15 cellular contexts compared by ENCODE assay signal in genomic region chr5:138276402-138277054, GRCh38. TPM values are rescaled to one million over a fixed set of nuclear protein-coding genes. Genes with fewer than 3 reads are reported as not detected.
DNase-seq lines count a peak whose midpoint lies in the region; ATAC-seq and TF ChIP-seq lines count a peak whose summit lies in the region.
"Had no signal": no experiment of that assay in that cellular context is flagged by ENCODE, and none has a peak within 500 bp of the region (broad histone marks: within the 10 kb centered on the region; RNA-seq: fewer than 3 reads in every experiment).

No MANE protein-coding gene starts in this region.

- intact Hi-C loops in activated CD8-positive, alpha-beta T cell treated with anti-CD3 and anti-CD28 coated beads for 36 hours (cut with micrococcal nuclease), result no loop called here
- intact Hi-C loops in prostate gland (cut with DNase I), result no loop called here

- H2AK5ac ChIP-seq in mesenchymal stem cell (ENCODE audit: low read length, severe bottlenecking), result no peak overlapping the region

- H3K36me3 Mint-ChIP-seq in activated CD8-positive, alpha-beta T cell treated with anti-CD3 and anti-CD28 coated beads for 36 hours (ENCODE audit: low read depth), result no peaks in the 10 kb centered on the region
- H3K36me3 Mint-ChIP-seq in activated CD8-positive, alpha-beta T cell treated with anti-CD3 and anti-CD28 coated beads, Interleukin-2, amount 10 ng/mL, durations not matched to agents 7 days and 5 days (ENCODE audit: low read depth), result no peaks in the 10 kb centered on the region
- no peaks in the 10 kb centered on the region for H3K36me3 Mint-ChIP-seq in T-cell
- H3K36me3 Mint-ChIP-seq: memory B cell had no signal

- H3K4me2 ChIP-seq in mesenchymal stem cell (ENCODE audit: low read length, poor library complexity, severe bottlenecking), result no peak overlapping the region

- POLR2A ChIA-PET in activated CD8-positive, alpha-beta T cell treated with anti-CD3 and anti-CD28 coated beads for 36 hours (lab: Charles Lee), result interaction anchor here (0.5 to 1.4 kb wide), 2 partner anchors 11 to 228 kb away, joined by 3 read pairs; no protein-coding TSS in a partner anchor
- POLR2A ChIA-PET in activated CD8-positive, alpha-beta T cell treated with anti-CD3 and anti-CD28 coated beads, Interleukin-2, amount 10 ng/mL, durations not matched to agents 7 days and 5 days (lab: Charles Lee), result no interaction called here
- POLR2A ChIA-PET in T-cell (lab: Charles Lee), result interaction anchor here in 1 of 2 donors (0.6 kb wide), 1 partner anchor 150 kb away, joined by 8 read pairs; no protein-coding TSS in a partner anchor

- H3K4me1 ChIP-seq in prostate gland (replicated peaks) (no peaks in the 10 kb centered on the region), mesenchymal stem cell (ENCODE audit: control insufficient read depth, insufficient read depth, low read depth, low read length) (peaks cover 7% of the 10 kb centered on the region)

- H3K27ac Mint-ChIP-seq in activated CD8-positive, alpha-beta T cell treated with anti-CD3 and anti-CD28 coated beads for 36 hours, result no peak overlapping the region
- H3K27ac Mint-ChIP-seq in activated CD8-positive, alpha-beta T cell treated with anti-CD3 and anti-CD28 coated beads, Interleukin-2, amount 10 ng/mL, durations not matched to agents 7 days and 5 days, result no peak overlapping the region
- no peak overlapping the region for H3K27ac Mint-ChIP-seq in T-cell
- H3K27ac Mint-ChIP-seq: activated T-helper 2 cell treated with anti-CD3 and anti-CD28 coated beads, Interferon-gamma antibody, Interleukin-2, Interleukin-4, amounts not matched to agents 10 μg/mL and 5 μg/mL and 100 μg/mL, durations not matched to agents 14 hours and 24 hours and 36 hours; memory B cell had no signal

- DNase-seq in activated CD8-positive, alpha-beta T cell treated with anti-CD3 and anti-CD28 coated beads for 36 hours, result no peak
- no peak for DNase-seq in activated CD8-positive, alpha-beta T cell treated with anti-CD3 and anti-CD28 coated beads, Interleukin-2, amount 10 ng/mL, durations not matched to agents 7 days and 5 days
- peak; percentile 41 for DNase-seq in NCI-H1417 treated with DMSO at 0.1 percent for 48 hours (lab: John Stamatoyannopoulos, UW)
- peak; percentile 17 for DNase-seq in SK-N-DZ (ENCODE audit: low spot score)
- DNase-seq in prostate gland (ENCODE audit: low spot score), result peak; percentile 37
- no peak for DNase-seq in mesenchymal stem cell
- DNase-seq in T-cell, result no peak
- DNase-seq: activated CD4-positive, alpha-beta T cell treated with anti-CD3 and anti-CD28 coated beads, Interleukin-2, amount 50 U/mL, for 1 hour; heart right ventricle; MM.1S; posterior cingulate gyrus had no signal

- peaks cover 23% of the 10 kb centered on the region for H3K27me3 Mint-ChIP-seq in activated CD8-positive, alpha-beta T cell treated with anti-CD3 and anti-CD28 coated beads for 36 hours
- H3K27me3 Mint-ChIP-seq in activated CD8-positive, alpha-beta T cell treated with anti-CD3 and anti-CD28 coated beads, Interleukin-2, amount 10 ng/mL, durations not matched to agents 7 days and 5 days (ENCODE audit: low read depth), result peaks cover 26% of the 10 kb centered on the region
- H3K27me3 Mint-ChIP-seq in T-cell, result peaks cover 17 to 28% of the 10 kb centered on the region in 2 donors

- H3K18ac ChIP-seq in mesenchymal stem cell (ENCODE audit: low read depth in 1 of 2, low read length in 2 of 2), result no peak overlapping the region

- H3K27ac ChIP-seq in prostate gland, result no peak overlapping the region
- no peak overlapping the region for H3K27ac ChIP-seq in mesenchymal stem cell (ENCODE audit: low read length, poor library complexity, severe bottlenecking)
- H3K27ac ChIP-seq: heart right ventricle had no signal

- ATAC-seq in activated CD8-positive, alpha-beta T cell treated with anti-CD3 and anti-CD28 coated beads for 36 hours, result peak; percentile 32
- no peak for ATAC-seq in activated CD8-positive, alpha-beta T cell treated with anti-CD3 and anti-CD28 coated beads, Interleukin-2, amount 10 ng/mL, durations not matched to agents 7 days and 5 days
- no peak for ATAC-seq in GM18907 (IDR thresholded peaks at IDR 0.05; ENCODE audit: unreplicated experiment)
- ATAC-seq in T-cell (replicated peaks in 1 of 4), result no peak

- H2BK120ac ChIP-seq in mesenchymal stem cell (ENCODE audit: low read depth, low read length), result no peak overlapping the region

- H3K4me3 Mint-ChIP-seq in activated CD8-positive, alpha-beta T cell treated with anti-CD3 and anti-CD28 coated beads for 36 hours, result no peak overlapping the region
- H3K4me3 Mint-ChIP-seq in activated CD8-positive, alpha-beta T cell treated with anti-CD3 and anti-CD28 coated beads, Interleukin-2, amount 10 ng/mL, durations not matched to agents 7 days and 5 days, result no peak overlapping the region
- H3K4me3 Mint-ChIP-seq in T-cell, result no peak overlapping the region
- H3K4me3 Mint-ChIP-seq: memory B cell had no signal

- no peak overlapping the region for H4K8ac ChIP-seq in mesenchymal stem cell (ENCODE audit: low read length)

- H3K23ac ChIP-seq in mesenchymal stem cell (ENCODE audit: low read length in 2 of 2), result no peak overlapping the region

- 83% methylated on average over 2 of the region's 2 CpGs for WGBS in prostate gland
- WGBS in mesenchymal stem cell, result 86% methylated on average over 1 of the region's 2 CpGs

- H2BK15ac ChIP-seq in mesenchymal stem cell (ENCODE audit: low read depth, poor library complexity, severe bottlenecking), result no peak overlapping the region

- CTCF ChIA-PET in activated CD8-positive, alpha-beta T cell treated with anti-CD3 and anti-CD28 coated beads for 36 hours (lab: Charles Lee), result interaction anchor here (1.1 to 1.5 kb wide), 4 partner anchors 19 to 77 kb away, joined by 3 to 5 read pairs (median 4); partner anchors contain the start of gene KDM3B
- CTCF ChIA-PET in activated CD8-positive, alpha-beta T cell treated with anti-CD3 and anti-CD28 coated beads, Interleukin-2, amount 10 ng/mL, durations not matched to agents 7 days and 5 days (lab: Charles Lee), result no interaction called here
- CTCF ChIA-PET in T-cell (lab: Charles Lee), result no interaction called here

- TF ChIP-seq CTCF in activated CD8-positive, alpha-beta T cell treated with anti-CD3 and anti-CD28 coated beads for 36 hours (IDR thresholded peaks at IDR 0.05), result no peak
- peak in 2 of 4 experiments; percentile 21 to 31 for TF ChIP-seq CTCF in prostate gland (IDR thresholded peaks at IDR 0.05)

- H3K27me3 ChIP-seq in prostate gland (replicated peaks; ENCODE audit: insufficient read depth) (peaks cover 2% of the 10 kb centered on the region), mesenchymal stem cell (ENCODE audit: control insufficient read depth in 1 of 2, insufficient read depth in 1 of 2, low read length in 2 of 2) (peaks cover 28 to 50% of the 10 kb centered on the region in 2 experiments)

- H2AFZ ChIP-seq in mesenchymal stem cell (ENCODE audit: low read depth, low read length), result no peak overlapping the region

- no peak for TF ChIP-seq POLR2A in prostate gland (IDR thresholded peaks at IDR 0.05)

- no peak overlapping the region for H3K4ac ChIP-seq in mesenchymal stem cell (ENCODE audit: low read depth in 1 of 2, low read length in 2 of 2)

- no peak overlapping the region for H4K91ac ChIP-seq in mesenchymal stem cell (ENCODE audit: low read length)

- peaks cover 9% of the 10 kb centered on the region for H3K4me1 Mint-ChIP-seq in activated CD8-positive, alpha-beta T cell treated with anti-CD3 and anti-CD28 coated beads for 36 hours (ENCODE audit: low read depth)
- H3K4me1 Mint-ChIP-seq in activated CD8-positive, alpha-beta T cell treated with anti-CD3 and anti-CD28 coated beads, Interleukin-2, amount 10 ng/mL, durations not matched to agents 7 days and 5 days (ENCODE audit: low read depth), result peaks cover 5% of the 10 kb centered on the region
- H3K4me1 Mint-ChIP-seq in T-cell, result peaks cover 7% of the 10 kb centered on the region in 3 donors

- H3K9me3 ChIP-seq in prostate gland (no peaks in the 10 kb centered on the region), mesenchymal stem cell (ENCODE audit: control insufficient read depth, low read length) (no peaks in the 10 kb centered on the region)
- H3K9me3 ChIP-seq: heart right ventricle had no signal

- H3K14ac ChIP-seq in mesenchymal stem cell (ENCODE audit: low read length in 2 of 2), result no peak overlapping the region

- H3K9ac ChIP-seq in mesenchymal stem cell (ENCODE audit: low read length), result no peak overlapping the region

- no peak overlapping the region for H2BK5ac ChIP-seq in mesenchymal stem cell (ENCODE audit: low read depth, low read length, poor library complexity, severe bottlenecking)

- no peaks in the 10 kb centered on the region for H3K9me3 Mint-ChIP-seq in activated CD8-positive, alpha-beta T cell treated with anti-CD3 and anti-CD28 coated beads for 36 hours
- H3K9me3 Mint-ChIP-seq in activated CD8-positive, alpha-beta T cell treated with anti-CD3 and anti-CD28 coated beads, Interleukin-2, amount 10 ng/mL, durations not matched to agents 7 days and 5 days (ENCODE audit: insufficient read depth), result no peaks in the 10 kb centered on the region
- no peaks in the 10 kb centered on the region for H3K9me3 Mint-ChIP-seq in T-cell
- H3K9me3 Mint-ChIP-seq: activated T-helper 2 cell treated with anti-CD3 and anti-CD28 coated beads, Interferon-gamma antibody, Interleukin-2, Interleukin-4, amounts not matched to agents 10 μg/mL and 5 μg/mL and 100 μg/mL, durations not matched to agents 14 hours and 24 hours and 36 hours; memory B cell had no signal

- H3K4me3 ChIP-seq in prostate gland (no peak overlapping the region), mesenchymal stem cell (ENCODE audit: insufficient read depth in 1 of 2, low read depth in 1 of 2, low read length in 2 of 2) (no peak overlapping the region)
- H3K4me3 ChIP-seq: heart right ventricle had no signal

- H3K36me3 ChIP-seq in prostate gland (no peaks in the 10 kb centered on the region), mesenchymal stem cell (ENCODE audit: control insufficient read depth in 1 of 2, insufficient read depth in 2 of 2, low read depth in 1 of 2, low read length in 2 of 2) (no peaks in the 10 kb centered on the region)
- H3K36me3 ChIP-seq: heart right ventricle had no signal

- H3K79me1 ChIP-seq in mesenchymal stem cell (replicated peaks; ENCODE audit: low read length, poor library complexity, severe bottlenecking), result no peaks in the 10 kb centered on the region

- H2BK12ac ChIP-seq in mesenchymal stem cell (ENCODE audit: low read length in 2 of 2), result no peak overlapping the region

RNA-seq across cellular contexts. Expression of gene GFRA3, which starts 2.1 kb away (rescaled TPM):
- not detected for total RNA-seq in activated CD8-positive, alpha-beta T cell treated with anti-CD3 and anti-CD28 coated beads for 36 hours
- under 1 TPM; 0.16 to 0.18 TPM for total RNA-seq in activated CD8-positive, alpha-beta T cell treated with anti-CD3 and anti-CD28 coated beads, Interleukin-2, amount 10 ng/mL, durations not matched to agents 7 days and 5 days
- 2.2 and 3.3 TPM in 2 replicates for polyA plus RNA-seq in SK-N-DZ (2014; cell fraction: cytosol; rRNA removed)
- 0.33 and 0.65 TPM in 2 replicates for polyA plus RNA-seq in SK-N-DZ (2014; cell fraction: nucleus; rRNA removed)
- total RNA-seq in prostate gland, result 1 to 10 TPM in 1 of 2 donors, not detected in 1; 1.9 TPM
- polyA plus RNA-seq in mesenchymal stem cell (2013, experiment 1 of 2), result not detected
- polyA plus RNA-seq in mesenchymal stem cell (2013, experiment 2 of 2), result not detected
- total RNA-seq in T-cell, result not detected
- total RNA-seq: endothelial cell of umbilical vein had no signal

RNA-seq across cellular contexts. Expression of gene CDC25C, which starts 55.1 kb away (rescaled TPM):
- total RNA-seq in activated CD8-positive, alpha-beta T cell treated with anti-CD3 and anti-CD28 coated beads for 36 hours, result 10 to 100 TPM; 12.2 to 14.6 TPM
- total RNA-seq in activated CD8-positive, alpha-beta T cell treated with anti-CD3 and anti-CD28 coated beads, Interleukin-2, amount 10 ng/mL, durations not matched to agents 7 days and 5 days, result 10 to 100 TPM; 15.0 to 18.3 TPM
- 48.9 and 51.5 TPM in 2 replicates for polyA plus RNA-seq in SK-N-DZ (2014; cell fraction: cytosol; rRNA removed)
- polyA plus RNA-seq in SK-N-DZ (2014; cell fraction: nucleus; rRNA removed), result 31.7 and 34.1 TPM in 2 replicates
- total RNA-seq in prostate gland, result 1 to 10 TPM in 1 of 2 donors, under 1 TPM in 1; 0.14 to 3.2 TPM
- polyA plus RNA-seq in mesenchymal stem cell (2013, experiment 1 of 2), result 1.3 TPM
- 1.3 TPM for polyA plus RNA-seq in mesenchymal stem cell (2013, experiment 2 of 2)
- total RNA-seq in T-cell, result under 1 TPM in 1 of 5 donors, not detected in 4; 0.23 TPM

Comparison
In these comparisons a context has a peak if more than half of its experiments do, and no peak if none do; other contexts are left out.
1. DNase-seq: peak in NCI-H1417 treated with DMSO at 0.1 percent for 48 hours (single experiment), SK-N-DZ (single experiment) and prostate gland (single experiment); none in activated CD8-positive, alpha-beta T cell treated with anti-CD3 and anti-CD28 coated beads for 36 hours (single experiment), activated CD8-positive, alpha-beta T cell treated with anti-CD3 and anti-CD28 coated beads, Interleukin-2, amount 10 ng/mL, durations not matched to agents 7 days and 5 days (single experiment), mesenchymal stem cell (single experiment) and T-cell (0 of 34).